Comparison of ENCODE assay signal across 15 cellular contexts in genomic region chr11:18347471-18348125, GRCh38. TPM values are rescaled to one million over a fixed set of nuclear protein-coding genes. Genes with fewer than 3 reads are reported as not detected.
DNase-seq lines count a peak whose midpoint lies in the region; ATAC-seq and TF ChIP-seq lines count a peak whose summit lies in the region.
"Had no signal": no experiment of that assay in that cellular context is flagged by ENCODE, and none has a peak within 500 bp of the region (broad histone marks: within the 10 kb centered on the region; RNA-seq: fewer than 3 reads in every experiment).

No MANE protein-coding gene starts in this region.

- peak overlapping the region; percentile 45; the same call in 1 of the 2 replicates for H2AFZ ChIP-seq in SK-N-SH (ENCODE audit: low read depth)

- CTCF ChIA-PET in AG04450 (lab: Charles Lee) (no interaction called here), SK-N-SH (lab: Yijun Ruan, JAX) (no interaction called here)
- CTCF ChIA-PET in CD8-positive, alpha-beta T cell (lab: Charles Lee), result no interaction called here

- H3K4me1 ChIP-seq in CD8-positive, alpha-beta T cell (ENCODE audit: insufficient read depth, low read length), result no peaks in the 10 kb centered on the region
- H3K4me1 ChIP-seq in SK-N-SH (ENCODE audit: control insufficient read depth in 1 of 2, insufficient read depth in 2 of 2, low read depth in 1 of 2, low read length in 1 of 2) (peaks cover 0 to 18% of the 10 kb centered on the region in 2 experiments; a peak in 2 of 4 replicates), uterus (no peaks in the 10 kb centered on the region)

- no peaks in the 10 kb centered on the region for H3K4me1 Mint-ChIP-seq in CD8-positive, alpha-beta T cell (ENCODE audit: low read depth)
- H3K4me1 Mint-ChIP-seq in activated T-helper 17 cell treated with anti-CD3 and anti-CD28 coated beads, Interleukin-2, amount 50 U/mL, for 72 hours, result no peaks in the 10 kb centered on the region

- peak overlapping the region; percentile 61 for H3K9ac ChIP-seq in SK-N-SH

- no peak for ATAC-seq in CD8-positive, alpha-beta T cell
- ATAC-seq in HG03520 (IDR thresholded peaks at IDR 0.05; ENCODE audit: unreplicated experiment) (no peak), GM18861 (IDR thresholded peaks at IDR 0.05; ENCODE audit: unreplicated experiment) (no peak)
- no peak for ATAC-seq in activated T-helper 17 cell treated with anti-CD3 and anti-CD28 coated beads, Interleukin-2, amount 50 U/mL, for 72 hours (replicated peaks)

- H3K27ac ChIP-seq in AG04450 (ENCODE audit: low read depth, low read length) (peak overlapping the region; percentile 49), SK-N-SH (ENCODE audit: low read depth in 2 of 2, low read length in 1 of 2) (peak overlapping the region; percentile 83 to 98; a peak in 3 of 4 replicates), uterus (no peak overlapping the region)
- no peak overlapping the region for H3K27ac ChIP-seq in CD8-positive, alpha-beta T cell (ENCODE audit: low read depth, low read length)
- H3K27ac ChIP-seq: thoracic aorta had no signal

- no peaks in the 10 kb centered on the region for H4K20me1 ChIP-seq in SK-N-SH (ENCODE audit: insufficient read depth)

- DNase-seq in AG04450 (ENCODE audit: low read depth, low spot score) (peak; percentile 59), SK-N-SH (no peak), fibroblast of peridontal ligament (ENCODE audit: extremely low read depth) (peak; percentile 88), uterus (no peak)
- no peak for DNase-seq in CD8-positive, alpha-beta T cell
- DNase-seq: activated naive CD4-positive, alpha-beta T cell treated with anti-CD3 and anti-CD28 coated beads, Interleukin-2, amount 10 ng/mL, durations not matched to agents 7 days and 5 days; GDM1; hippocampal formation; posterior cingulate gyrus; SHP77; T1000 had no signal

- no peaks in the 10 kb centered on the region for H3K9me3 ChIP-seq in AG04450 (ENCODE audit: control insufficient read depth, insufficient read depth, low read length)
- H3K9me3 ChIP-seq in CD8-positive, alpha-beta T cell (ENCODE audit: low read length), result no peaks in the 10 kb centered on the region
- H3K9me3 ChIP-seq in SK-N-SH, result no peaks in the 10 kb centered on the region
- no peaks in the 10 kb centered on the region for H3K9me3 ChIP-seq in uterus
- H3K9me3 ChIP-seq: thoracic aorta had no signal

- no peaks in the 10 kb centered on the region for H3K27me3 Mint-ChIP-seq in CD8-positive, alpha-beta T cell (ENCODE audit: low read depth)
- no peaks in the 10 kb centered on the region for H3K27me3 Mint-ChIP-seq in activated T-helper 17 cell treated with anti-CD3 and anti-CD28 coated beads, Interleukin-2, amount 50 U/mL, for 72 hours
- H3K27me3 Mint-ChIP-seq: activated naive CD4-positive, alpha-beta T cell treated with anti-CD3 and anti-CD28 coated beads, Interleukin-2, amount 10 ng/mL, durations not matched to agents 7 days and 5 days had no signal

- no peak for TF ChIP-seq RAD21 in SK-N-SH (IDR thresholded peaks at IDR 0.05; ENCODE audit: low read length)

- peaks cover 39% of the 10 kb centered on the region for H3F3A ChIP-seq in SK-N-SH (replicated peaks; ENCODE audit: insufficient read depth)

- 0 out of 2 replicates have a peak, but pooled peaks cover 10% of the 10 kb centered on the region for H3K79me2 ChIP-seq in SK-N-SH (ENCODE audit: insufficient read depth)

- H3K4me3 Mint-ChIP-seq in CD8-positive, alpha-beta T cell, result no peak overlapping the region
- H3K4me3 Mint-ChIP-seq in activated T-helper 17 cell treated with anti-CD3 and anti-CD28 coated beads, Interleukin-2, amount 50 U/mL, for 72 hours, result no peak overlapping the region
- H3K4me3 Mint-ChIP-seq: activated naive CD4-positive, alpha-beta T cell treated with anti-CD3 and anti-CD28 coated beads, Interleukin-2, amount 10 ng/mL, durations not matched to agents 7 days and 5 days had no signal

- no peak for TF ChIP-seq POLR2A in uterus (IDR thresholded peaks at IDR 0.05)

- no peaks in the 10 kb centered on the region for H3K27me3 ChIP-seq in AG04450 (ENCODE audit: control insufficient read depth, insufficient read depth, low read length)
- no peaks in the 10 kb centered on the region for H3K27me3 ChIP-seq in CD8-positive, alpha-beta T cell (ENCODE audit: insufficient read depth, low read length)
- H3K27me3 ChIP-seq in SK-N-SH (ENCODE audit: insufficient read depth), result no peaks in the 10 kb centered on the region
- no peaks in the 10 kb centered on the region for H3K27me3 ChIP-seq in uterus

- peak overlapping the region; percentile 46 for H3K27ac Mint-ChIP-seq in CD8-positive, alpha-beta T cell
- H3K27ac Mint-ChIP-seq in activated T-helper 17 cell treated with anti-CD3 and anti-CD28 coated beads, Interleukin-2, amount 50 U/mL, for 72 hours, result no peak overlapping the region
- H3K27ac Mint-ChIP-seq: activated naive CD4-positive, alpha-beta T cell treated with anti-CD3 and anti-CD28 coated beads, Interleukin-2, amount 10 ng/mL, durations not matched to agents 7 days and 5 days had no signal

- 20% methylated on average over 5 of the region's 5 CpGs for WGBS in SK-N-SH (ENCODE audit: low lambda C conversion rate)

- no peaks in the 10 kb centered on the region for H3K9me2 ChIP-seq in SK-N-SH

- peaks cover 64% of the 10 kb centered on the region for H3K36me3 Mint-ChIP-seq in CD8-positive, alpha-beta T cell
- peaks cover 92% of the 10 kb centered on the region for H3K36me3 Mint-ChIP-seq in activated T-helper 17 cell treated with anti-CD3 and anti-CD28 coated beads, Interleukin-2, amount 50 U/mL, for 72 hours (ENCODE audit: low read depth)

- TF ChIP-seq CTCF in AG04450 (IDR thresholded peaks at IDR 0.05; ENCODE audit: low read depth, low read length), result no peak
- no peak for TF ChIP-seq CTCF in CD8-positive, alpha-beta T cell (IDR thresholded peaks at IDR 0.05)
- TF ChIP-seq CTCF in SK-N-SH (IDR thresholded peaks at IDR 0.05), result no peak
- TF ChIP-seq CTCF in uterus (IDR thresholded peaks at IDR 0.05), result no peak

- H3K4me2 ChIP-seq in SK-N-SH, result peak overlapping the region; percentile 72

- no peaks in the 10 kb centered on the region for H3K9me3 Mint-ChIP-seq in CD8-positive, alpha-beta T cell
- no peaks in the 10 kb centered on the region for H3K9me3 Mint-ChIP-seq in activated T-helper 17 cell treated with anti-CD3 and anti-CD28 coated beads, Interleukin-2, amount 50 U/mL, for 72 hours
- H3K9me3 Mint-ChIP-seq: activated naive CD4-positive, alpha-beta T cell treated with anti-CD3 and anti-CD28 coated beads, Interleukin-2, amount 10 ng/mL, durations not matched to agents 7 days and 5 days had no signal

- intact Hi-C loops in CD8-positive, alpha-beta T cell (cut with DNase I, micrococcal nuclease), result no loop called here
- intact Hi-C loops in uterus (cut with DNase I; ENCODE audit: low total_unique reads), result no loop called here

- POLR2A ChIA-PET in AG04450 (lab: Yijun Ruan, JAX), result interaction anchor here (1.8 kb wide), 1 partner anchor 47 kb away, joined by 8 read pairs; the partner anchor contains the start of gene LDHA
- POLR2A ChIA-PET in CD8-positive, alpha-beta T cell (lab: Charles Lee), result interaction anchor here (1.1 kb wide), 1 partner anchor 45 kb away, joined by 4 read pairs; no protein-coding TSS in a partner anchor
- POLR2A ChIA-PET in SK-N-SH (lab: Yijun Ruan, JAX), result no interaction called here

- peak in 1 of 2 experiments; percentile 61; a peak in 2 of 4 replicates for TF ChIP-seq EP300 in SK-N-SH (IDR thresholded peaks at IDR 0.05; ENCODE audit: borderline replicate concordance in 1 of 2, low read depth in 1 of 2, low read length in 1 of 2)

- H3K4me3 ChIP-seq in AG04450 (ENCODE audit: low read depth, low read length) (no peak overlapping the region), SK-N-SH (ENCODE audit: low read depth in 2 of 2, low read length in 1 of 2) (peak overlapping the region in 1 of 2 experiments; percentile 32; a peak in 1 of 4 replicates), uterus (no peak overlapping the region)
- no peak overlapping the region for H3K4me3 ChIP-seq in CD8-positive, alpha-beta T cell (ENCODE audit: low read depth, low read length)
- H3K4me3 ChIP-seq: thoracic aorta had no signal

- H3K36me3 ChIP-seq in CD8-positive, alpha-beta T cell (ENCODE audit: insufficient read depth, low read length), result peaks cover 16% of the 10 kb centered on the region
- H3K36me3 ChIP-seq in SK-N-SH (replicated peaks in 1 of 2; ENCODE audit: control insufficient read depth in 1 of 2, insufficient read depth in 2 of 2, low read length in 1 of 2) (peaks cover 22 to 65% of the 10 kb centered on the region in 2 experiments), uterus (no peaks in the 10 kb centered on the region)

TF ChIP-seq in SK-N-SH, 30 proteins besides CTCF, POLR2A, EP300 and RAD21 (continues in another document):
- TF ChIP-seq SIN3A (IDR thresholded peaks at IDR 0.05; ENCODE audit: borderline replicate concordance, low read depth, low read length) (no peak), JUND (IDR thresholded peaks at IDR 0.05) (peak; percentile 32; the same call in 1 of the 2 replicates)

RNA-seq across cellular contexts. Expression of gene GTF2H1, which starts 25.2 kb away (rescaled TPM):
- 40.0 and 53.2 TPM in 2 replicates for polyA plus RNA-seq in AG04450 (2011; rRNA removed)
- 25.2 and 37.8 TPM in 2 replicates for polyA minus RNA-seq in AG04450 (2011; rRNA and poly(A)+ RNA removed)
- 10 to 100 TPM; 11.3 to 14.3 TPM for total RNA-seq in CD8-positive, alpha-beta T cell
- 31.2 and 40.4 TPM in 2 replicates for polyA plus RNA-seq in SK-N-SH (2012; rRNA removed)
- 44.9 and 45.3 TPM in 2 replicates for polyA plus RNA-seq in SK-N-SH (2012; cell fraction: cytosol; rRNA removed)
- 61.5 and 64.3 TPM in 2 replicates for polyA plus RNA-seq in SK-N-SH (2012; cell fraction: nucleus; rRNA removed)
- total RNA-seq in activated T-helper 17 cell treated with anti-CD3 and anti-CD28 coated beads, Interleukin-2, amount 50 U/mL, for 72 hours, result 10 to 100 TPM; 48.9 to 54.2 TPM
- 100 to 1,000 TPM in 1 of 4 donors, 10 to 100 TPM in 3; 25.0 to 103 (median 50.7) TPM for total RNA-seq in uterus

RNA-seq across cellular contexts. Expression of gene HPS5, which starts 25.7 kb away (rescaled TPM):
- 12.5 and 14.9 TPM in 2 replicates for polyA plus RNA-seq in AG04450 (2011; rRNA removed)
- polyA minus RNA-seq in AG04450 (2011; rRNA and poly(A)+ RNA removed), result 11.2 and 16.5 TPM in 2 replicates
- total RNA-seq in CD8-positive, alpha-beta T cell, result 10 to 100 TPM in 1 of 2 experiments, 1 to 10 TPM in 1; 9.9 to 12.6 TPM
- polyA plus RNA-seq in SK-N-SH (2012; rRNA removed), result 8.2 and 10.8 TPM in 2 replicates
- polyA plus RNA-seq in SK-N-SH (2012; cell fraction: cytosol; rRNA removed), result 11.4 and 11.9 TPM in 2 replicates
- polyA plus RNA-seq in SK-N-SH (2012; cell fraction: nucleus; rRNA removed), result 9.3 and 13.5 TPM in 2 replicates
- 10 to 100 TPM; 17.9 to 23.5 TPM for total RNA-seq in activated T-helper 17 cell treated with anti-CD3 and anti-CD28 coated beads, Interleukin-2, amount 50 U/mL, for 72 hours
- 10 to 100 TPM in 3 of 4 donors, 1 to 10 TPM in 1; 6.4 to 55.0 (median 35.9) TPM for total RNA-seq in uterus

RNA-seq across cellular contexts. Expression of gene LDHA, which starts 46.8 kb away (rescaled TPM):
- 689 and 887 TPM in 2 replicates for polyA plus RNA-seq in AG04450 (2011; rRNA removed)
- 651 and 1,089 TPM in 2 replicates for polyA minus RNA-seq in AG04450 (2011; rRNA and poly(A)+ RNA removed)
- 100 to 1,000 TPM; 356 to 366 TPM for total RNA-seq in CD8-positive, alpha-beta T cell
- 524 and 592 TPM in 2 replicates for polyA plus RNA-seq in SK-N-SH (2012; rRNA removed)
- polyA plus RNA-seq in SK-N-SH (2012; cell fraction: cytosol; rRNA removed), result 748 and 889 TPM in 2 replicates
- 144 and 332 TPM in 2 replicates for polyA plus RNA-seq in SK-N-SH (2012; cell fraction: nucleus; rRNA removed)
- total RNA-seq in activated T-helper 17 cell treated with anti-CD3 and anti-CD28 coated beads, Interleukin-2, amount 50 U/mL, for 72 hours, result 1,000 to 10,000 TPM; 1,801 to 2,195 TPM
- 100 to 1,000 TPM; 147 to 249 (median 182) TPM for total RNA-seq in uterus

Comparison
In these comparisons a context has a peak if more than half of its experiments do, and no peak if none do; other contexts are left out.
1. DNase-seq: peak in AG04450 (single experiment) and fibroblast of peridontal ligament (single experiment); none in CD8-positive, alpha-beta T cell (0 of 7), SK-N-SH (single experiment) and uterus (0 of 2).
2. H3K27ac ChIP-seq: peak in AG04450 (single experiment) and SK-N-SH (2 of 2); none in CD8-positive, alpha-beta T cell (single experiment) and uterus (0 of 2).
3. RNA of gene LDHA, which starts 46.8 kb away (total RNA-seq): 1,801 to 2,195 TPM in activated T-helper 17 cell treated with anti-CD3 and anti-CD28 coated beads, Interleukin-2, amount 50 U/mL, for 72 hours; 356 to 366 TPM in CD8-positive, alpha-beta T cell and 147 to 249 TPM in uterus; every median in the first group is over 4 times any median in the second.